Comparison of ENCODE assay signal across 9 cellular contexts in genomic region chr3:171770689-171771620, GRCh38. TPM values are rescaled to one million over a fixed set of nuclear protein-coding genes. Genes with fewer than 3 reads are reported as not detected.
A peak's percentile ranks its signal among the peaks of the same experiment; 100 is the strongest.
DNase-seq lines count a peak whose midpoint lies in the region; ATAC-seq and TF ChIP-seq lines count a peak whose summit lies in the region.
"Had no signal": no experiment of that assay in that cellular context is flagged by ENCODE, and none has a peak within 500 bp of the region (broad histone marks: within the 10 kb centered on the region; RNA-seq: fewer than 3 reads in every experiment).

No MANE protein-coding gene starts in this region.

- intact Hi-C loops in Calu3 (cut with micrococcal nuclease; ENCODE audit: unreplicated experiment): loop anchor here (1.0 to 5.0 kb wide), 3 partner anchors 42 to 809 kb away; no protein-coding TSS in a partner anchor

- ATAC-seq in HG02943 (IDR thresholded peaks at IDR 0.05; ENCODE audit: low read depth, unreplicated experiment): peak; percentile 67
- ATAC-seq in GM18498 (IDR thresholded peaks at IDR 0.05; ENCODE audit: unreplicated experiment): no peak
- no peak for ATAC-seq in HG02763 (IDR thresholded peaks at IDR 0.05; ENCODE audit: unreplicated experiment)

- no peak for TF ChIP-seq CTCF in Calu3 (IDR thresholded peaks at IDR 0.05; ENCODE audit: unreplicated experiment)

- H3K9ac ChIP-seq in NT2/D1 (ENCODE audit: insufficient read length, low read depth): peak overlapping the region; percentile 37

- no peaks in the 10 kb centered on the region for H3K27me3 Mint-ChIP-seq in Calu3 (ENCODE audit: unreplicated experiment)
- H3K27me3 Mint-ChIP-seq: naive B cell had no signal

- peaks cover 14% of the 10 kb centered on the region for H3K36me3 Mint-ChIP-seq in Calu3 (ENCODE audit: insufficient read depth, unreplicated experiment)
- H3K36me3 Mint-ChIP-seq: naive B cell had no signal

- H3K4me1 ChIP-seq in NT2/D1 (ENCODE audit: insufficient read depth, insufficient read length): peaks cover under 1% of the 10 kb centered on the region

- no peak overlapping the region for H3K4me3 ChIP-seq in NT2/D1 (ENCODE audit: insufficient read length, low read depth)

- H3K4me3 Mint-ChIP-seq in Calu3 (ENCODE audit: low read depth, unreplicated experiment): peak overlapping the region; percentile 85
- H3K4me3 Mint-ChIP-seq: naive B cell had no signal

- BruUV-seq in Calu3 (replicated peaks; lab: Mats Ljungman, UMichigan): TSS peak; percentile 56

- H3K27me3 ChIP-seq in NT2/D1 (ENCODE audit: insufficient read depth, insufficient read length): no peaks in the 10 kb centered on the region

- no peaks in the 10 kb centered on the region for H3K9me3 Mint-ChIP-seq in Calu3 (ENCODE audit: low read depth, unreplicated experiment)
- H3K9me3 Mint-ChIP-seq: naive B cell had no signal

- peaks cover 66% of the 10 kb centered on the region for H3K4me1 Mint-ChIP-seq in Calu3 (ENCODE audit: low read depth, unreplicated experiment)
- H3K4me1 Mint-ChIP-seq: naive B cell had no signal

- DNase-seq in Calu3 (peak; percentile 69), NT2/D1 (ENCODE audit: low read depth, low spot score) (peak; percentile 33), epidermal melanocyte (ENCODE audit: insufficient read length, low spot score) (peak; percentile 79), mucosa of gallbladder (ENCODE audit: low spot score) (peak; percentile 78), NCI-H128 (lab: John Stamatoyannopoulos, UW; ENCODE audit: unreplicated experiment) (no peak)
- DNase-seq: naive B cell had no signal

- no peaks in the 10 kb centered on the region for H3K36me3 ChIP-seq in NT2/D1 (ENCODE audit: insufficient read depth, insufficient read length, low read length)

- CTCF ChIA-PET in Calu3 (lab: Charles Lee): interaction anchor here (0.6 to 3.1 kb wide), 23 partner anchors 13 to 1302 kb away, joined by 3 to 57 read pairs (median 8); no protein-coding TSS in a partner anchor

- peak overlapping the region; percentile 87 for H3K27ac Mint-ChIP-seq in Calu3 (ENCODE audit: unreplicated experiment)
- H3K27ac Mint-ChIP-seq: naive B cell had no signal

- no peaks in the 10 kb centered on the region for H3K9me3 ChIP-seq in NT2/D1 (ENCODE audit: insufficient read depth, low read length)

RNA-seq across cellular contexts. Expression of gene PLD1, which starts 39.3 kb away (rescaled TPM):
- total RNA-seq in Calu3 (2022) (58.5 and 61.2 TPM in 2 replicates), mucosa of gallbladder (734 TPM)

Comparison
In these comparisons a context has a peak if more than half of its experiments do, and no peak if none do; other contexts are left out.
1. RNA of gene PLD1, which starts 39.3 kb away (total RNA-seq): 734 TPM in mucosa of gallbladder (single experiment); 58.5 to 61.2 TPM in Calu3; every median in the first group is over 10 times any median in the second.